ENCODE assay signal across 14 cellular contexts in the genomic region with DNA sequence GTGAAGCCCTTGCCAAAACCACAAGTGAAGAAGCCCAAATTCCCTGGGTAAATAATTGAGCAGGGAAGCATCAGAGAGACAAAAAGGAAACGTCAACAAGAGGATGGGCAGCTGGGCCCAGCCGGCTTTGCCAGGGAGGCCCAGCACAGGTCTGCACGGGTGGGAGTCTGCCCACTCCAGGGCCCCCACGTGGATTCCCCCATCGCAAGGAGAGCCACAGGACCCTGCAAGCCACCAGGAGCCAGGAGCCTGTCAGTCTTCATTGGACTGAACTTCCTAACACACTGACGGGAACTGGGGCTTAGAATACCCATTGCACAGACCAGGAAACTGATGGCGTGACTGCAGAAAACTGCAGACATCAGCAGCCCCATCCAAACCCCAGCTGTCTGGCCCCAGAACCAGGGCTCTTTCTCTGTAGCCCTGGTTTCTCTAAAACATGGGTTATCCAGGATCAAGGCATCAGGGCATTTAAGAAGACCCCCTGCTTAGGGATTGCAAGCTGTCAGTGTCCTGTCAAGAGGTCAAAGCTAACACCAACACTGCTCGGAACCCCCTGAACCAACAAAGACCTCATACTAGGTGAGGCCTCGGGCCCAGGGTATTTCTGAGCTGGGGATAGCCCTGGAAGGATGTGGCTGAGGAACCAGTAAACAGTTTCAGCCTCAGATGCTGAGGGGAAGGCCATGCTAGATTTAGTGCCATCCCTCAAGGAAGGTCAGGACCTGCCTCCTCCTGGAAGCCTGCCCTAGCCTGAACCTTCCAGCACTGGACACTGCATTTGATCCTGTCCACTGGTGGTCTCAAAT. TPM values are rescaled to one million over a fixed set of nuclear protein-coding genes. Genes with fewer than 3 reads are reported as not detected.
DNase-seq lines count a peak whose midpoint lies in the region; ATAC-seq and TF ChIP-seq lines count a peak whose summit lies in the region.
"Had no signal": no experiment of that assay in that cellular context is flagged by ENCODE, and none has a peak within 500 bp of the region (broad histone marks: within the 10 kb centered on the region; RNA-seq: fewer than 3 reads in every experiment).

No MANE protein-coding gene starts in this region.

- peaks cover 97% of the 10 kb centered on the region for H3K4me1 Mint-ChIP-seq in activated T-cell treated with anti-CD3 and anti-CD28 coated beads, Interleukin-2, amount 50 U/mL, for 24 hours (ENCODE audit: low read depth)
- peaks cover 94% of the 10 kb centered on the region for H3K4me1 Mint-ChIP-seq in activated CD4-positive, alpha-beta memory T cell treated with anti-CD3 and anti-CD28 coated beads for 36 hours (ENCODE audit: low read depth)
- H3K4me1 Mint-ChIP-seq in endodermal cell = peaks cover 48% of the 10 kb centered on the region
- H3K4me1 Mint-ChIP-seq in stimulated activated effector memory CD8-positive, alpha-beta T cell treated with anti-CD3 and anti-CD28 coated beads, Interleukin-12 subunit alpha, Interleukin-12 subunit beta, amount 100 ng/mL, for 72 hours = peaks cover 97% of the 10 kb centered on the region

- no peak for TF ChIP-seq CTCF in endodermal cell (conservative IDR thresholded peaks at IDR 0.05)
- no peak for TF ChIP-seq CTCF in GM10248 (IDR thresholded peaks at IDR 0.05; ENCODE audit: control extremely low read depth, extremely low read depth, low read depth, missing control alignments)

- no peak overlapping the region for H3K9ac ChIP-seq in endodermal cell (ENCODE audit: extremely low read depth, low read length, poor library complexity, severe bottlenecking)

- peak; percentile 17 for ATAC-seq in stimulated activated effector memory CD8-positive, alpha-beta T cell treated with anti-CD3 and anti-CD28 coated beads, Interleukin-12 subunit alpha, Interleukin-12 subunit beta, amount 100 ng/mL, for 72 hours

- DNase-seq in activated T-cell treated with anti-CD3 and anti-CD28 coated beads, Interleukin-2, amount 50 U/mL, for 24 hours = no peak
- no peak for DNase-seq in activated T-cell treated with anti-CD3 and anti-CD28 coated beads, Interleukin-2, amount 50 U/mL, for 48 hours
- peak; percentile 59 for DNase-seq in activated CD4-positive, alpha-beta memory T cell treated with anti-CD3 and anti-CD28 coated beads for 36 hours
- DNase-seq in endodermal cell (no peak), GM10248 (ENCODE audit: extremely low spot score) (no peak), NOMO-1 treated with DMSO at 0.1 percent for 48 hours (lab: John Stamatoyannopoulos, UW; ENCODE audit: unreplicated experiment) (no peak), foreskin melanocyte (no peak)
- peak in 1 of 2 donors; percentile 64 for DNase-seq in stimulated activated effector memory CD8-positive, alpha-beta T cell treated with anti-CD3 and anti-CD28 coated beads, Interleukin-12 subunit alpha, Interleukin-12 subunit beta, amount 100 ng/mL, for 72 hours (ENCODE audit: low spot score in 2 of 2)
- DNase-seq: foreskin keratinocyte, KBM-7, NCI-H1417 treated with DMSO at 0.1 percent for 48 hours, NCI-H524 treated with DMSO at 0.1 percent for 48 hours had no signal

- POLR2A ChIA-PET in activated CD4-positive, alpha-beta memory T cell treated with anti-CD3 and anti-CD28 coated beads for 36 hours (lab: Charles Lee) = interaction anchor here (0.7 to 23.9 kb wide), 9 partner anchors 10 to 1063 kb away, joined by 3 to 425 read pairs (median 5); a partner anchor contains a TSS
- POLR2A ChIA-PET in GM10248 (lab: Yijun Ruan, JAX) = no interaction called here

- H3K27me3 ChIP-seq in endodermal cell (ENCODE audit: control insufficient read depth, insufficient read depth, low read length, poor library complexity, severe bottlenecking) = no peaks in the 10 kb centered on the region
- H3K27me3 ChIP-seq: foreskin keratinocyte, thyroid gland had no signal

- intact Hi-C loops in activated CD4-positive, alpha-beta memory T cell treated with anti-CD3 and anti-CD28 coated beads for 36 hours (cut with micrococcal nuclease) = loop anchor here (2.0 to 5.0 kb wide), 2 partner anchors 14 to 1005 kb away; no protein-coding TSS in a partner anchor

- no peak overlapping the region for H3K27ac ChIP-seq in endodermal cell (ENCODE audit: low read depth, low read length)
- H3K27ac ChIP-seq: A549, foreskin keratinocyte had no signal

- H3K9me3 ChIP-seq in endodermal cell (ENCODE audit: control insufficient read depth, low read length) = no peaks in the 10 kb centered on the region
- H3K9me3 ChIP-seq: thyroid gland had no signal

- H3K27me3 Mint-ChIP-seq in activated T-cell treated with anti-CD3 and anti-CD28 coated beads, Interleukin-2, amount 50 U/mL, for 24 hours = no peaks in the 10 kb centered on the region
- H3K27me3 Mint-ChIP-seq in activated CD4-positive, alpha-beta memory T cell treated with anti-CD3 and anti-CD28 coated beads for 36 hours = no peaks in the 10 kb centered on the region
- no peaks in the 10 kb centered on the region for H3K27me3 Mint-ChIP-seq in endodermal cell (ENCODE audit: insufficient read depth)

- peaks cover 5% of the 10 kb centered on the region for H3K36me3 ChIP-seq in endodermal cell (ENCODE audit: control insufficient read depth, insufficient read depth, low read length)
- H3K36me3 ChIP-seq: thyroid gland had no signal

- peaks cover 72% of the 10 kb centered on the region for H3K36me3 Mint-ChIP-seq in activated T-cell treated with anti-CD3 and anti-CD28 coated beads, Interleukin-2, amount 50 U/mL, for 24 hours (ENCODE audit: low read depth)
- H3K36me3 Mint-ChIP-seq in activated CD4-positive, alpha-beta memory T cell treated with anti-CD3 and anti-CD28 coated beads for 36 hours = peaks cover 28% of the 10 kb centered on the region
- H3K36me3 Mint-ChIP-seq in endodermal cell (ENCODE audit: low read depth) = peaks cover 9% of the 10 kb centered on the region
- H3K36me3 Mint-ChIP-seq in stimulated activated effector memory CD8-positive, alpha-beta T cell treated with anti-CD3 and anti-CD28 coated beads, Interleukin-12 subunit alpha, Interleukin-12 subunit beta, amount 100 ng/mL, for 72 hours = peaks cover 80% of the 10 kb centered on the region

- CTCF ChIA-PET in activated CD4-positive, alpha-beta memory T cell treated with anti-CD3 and anti-CD28 coated beads for 36 hours (lab: Charles Lee) = interaction anchor here (1.0 to 10.7 kb wide), 8 partner anchors 9 to 1093 kb away, joined by 3 to 110 read pairs (median 12); no protein-coding TSS in a partner anchor
- CTCF ChIA-PET in GM10248 (lab: Yijun Ruan, JAX) = no interaction called here

- H3K4me3 ChIP-seq in endodermal cell (ENCODE audit: low read length) = no peak overlapping the region
- H3K4me3 ChIP-seq: A549 had no signal

- WGBS in endodermal cell (ENCODE audit: insufficient coverage in 1 of 2, insufficient read length in 1 of 2), 2 experiments = 75 to 78% methylated on average over 8 to 9 of the region's 9 CpGs

- H3K27ac Mint-ChIP-seq in activated T-cell treated with anti-CD3 and anti-CD28 coated beads, Interleukin-2, amount 50 U/mL, for 24 hours = peak overlapping the region; percentile 97
- H3K27ac Mint-ChIP-seq in activated CD4-positive, alpha-beta memory T cell treated with anti-CD3 and anti-CD28 coated beads for 36 hours = peak overlapping the region; percentile 96
- H3K27ac Mint-ChIP-seq in endodermal cell = peak overlapping the region; percentile 93
- H3K27ac Mint-ChIP-seq in stimulated activated effector memory CD8-positive, alpha-beta T cell treated with anti-CD3 and anti-CD28 coated beads, Interleukin-12 subunit alpha, Interleukin-12 subunit beta, amount 100 ng/mL, for 72 hours = peak overlapping the region; percentile 95

- peaks cover 22% of the 10 kb centered on the region for H3K4me1 ChIP-seq in endodermal cell (ENCODE audit: control insufficient read depth, insufficient read depth, low read length)
- H3K4me1 ChIP-seq: A549 had no signal

- H3K9me3 Mint-ChIP-seq in activated T-cell treated with anti-CD3 and anti-CD28 coated beads, Interleukin-2, amount 50 U/mL, for 24 hours = no peaks in the 10 kb centered on the region
- peaks cover 3% of the 10 kb centered on the region for H3K9me3 Mint-ChIP-seq in activated CD4-positive, alpha-beta memory T cell treated with anti-CD3 and anti-CD28 coated beads for 36 hours
- no peaks in the 10 kb centered on the region for H3K9me3 Mint-ChIP-seq in endodermal cell
- no peaks in the 10 kb centered on the region for H3K9me3 Mint-ChIP-seq in stimulated activated effector memory CD8-positive, alpha-beta T cell treated with anti-CD3 and anti-CD28 coated beads, Interleukin-12 subunit alpha, Interleukin-12 subunit beta, amount 100 ng/mL, for 72 hours

- peak overlapping the region; percentile 82 for H3K4me3 Mint-ChIP-seq in activated T-cell treated with anti-CD3 and anti-CD28 coated beads, Interleukin-2, amount 50 U/mL, for 24 hours
- H3K4me3 Mint-ChIP-seq in activated CD4-positive, alpha-beta memory T cell treated with anti-CD3 and anti-CD28 coated beads for 36 hours = peak overlapping the region; percentile 76
- H3K4me3 Mint-ChIP-seq in endodermal cell = peak overlapping the region; percentile 57
- H3K4me3 Mint-ChIP-seq in stimulated activated effector memory CD8-positive, alpha-beta T cell treated with anti-CD3 and anti-CD28 coated beads, Interleukin-12 subunit alpha, Interleukin-12 subunit beta, amount 100 ng/mL, for 72 hours = peak overlapping the region; percentile 89

RNA-seq across cellular contexts. Expression of a gene that starts 39.4 kb away (rescaled TPM):
- total RNA-seq in activated CD4-positive, alpha-beta memory T cell treated with anti-CD3 and anti-CD28 coated beads for 36 hours = 10 to 100 TPM; 48.9 to 49.1 TPM
- 1 to 10 TPM; 5.7 to 6.0 TPM for total RNA-seq in endodermal cell
- polyA plus RNA-seq in endodermal cell (2013, experiment 1 of 2) = 1.2 TPM
- polyA plus RNA-seq in endodermal cell (2013, experiment 2 of 2) = 1.6 TPM

Comparison
In these comparisons a context has a peak if more than half of its experiments do, and no peak if none do; other contexts are left out.
1. RNA of a gene that starts 39.4 kb away (total RNA-seq): 48.9 to 49.1 TPM in activated CD4-positive, alpha-beta memory T cell treated with anti-CD3 and anti-CD28 coated beads for 36 hours; 5.7 to 6.0 TPM in endodermal cell; every median in the first group is over 4 times any median in the second.
2. Peak in every context shown above with its lines, with median percentiles within 50 percentile points of each other: H3K27ac Mint-ChIP-seq and H3K4me3 Mint-ChIP-seq.